In the genomic region with DNA sequence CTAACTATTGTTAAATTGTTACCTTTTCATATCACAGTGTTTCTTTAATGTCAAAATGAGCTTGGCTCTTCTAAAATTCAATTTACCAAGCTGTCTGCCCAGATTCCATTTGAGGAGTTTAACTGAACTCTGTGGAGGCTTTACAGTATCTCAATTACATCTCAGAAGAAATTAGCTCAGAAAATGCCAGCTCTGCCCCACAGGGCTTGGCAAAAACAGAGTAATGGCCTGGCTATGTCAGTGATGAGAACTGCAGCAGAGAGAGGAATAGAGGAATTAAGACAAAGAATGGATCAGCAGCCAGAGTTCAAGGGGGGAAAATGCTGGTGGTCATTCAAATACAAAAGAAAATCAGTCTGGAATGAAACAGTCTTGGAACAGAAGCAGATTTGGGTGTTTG, we compare ENCODE assay signal across 22 cellular contexts. TPM values are rescaled to one million over a fixed set of nuclear protein-coding genes. Genes with fewer than 3 reads are reported as not detected.
"Had no signal": no experiment of that assay in that cellular context is flagged by ENCODE, and none has a peak within 500 bp of the region (broad histone marks: within the 10 kb centered on the region; RNA-seq: fewer than 3 reads in every experiment).

No MANE protein-coding gene starts in this region.

- H3K4me2 ChIP-seq: hepatocyte had no signal

- H3K27ac ChIP-seq: gastrocnemius medialis, hepatocyte, spleen, tibial nerve had no signal

- H3K36me3 ChIP-seq: gastrocnemius medialis, spleen, tibial nerve had no signal

- H3K4me1 Mint-ChIP-seq: activated CD4-positive, alpha-beta T cell treated with anti-CD3 and anti-CD28 coated beads for 36 hours; activated CD8-positive, alpha-beta memory T cell treated with anti-CD3 and anti-CD28 coated beads, Interleukin-2, amount 10 ng/mL, durations not matched to agents 7 days and 5 days; naive thymus-derived CD4-positive, alpha-beta T cell; T-cell had no signal

- DNase-seq: activated CD4-positive, alpha-beta T cell treated with anti-CD3 and anti-CD28 coated beads for 36 hours; activated CD4-positive, CD25-positive, alpha-beta regulatory T cell; activated CD8-positive, alpha-beta memory T cell treated with anti-CD3 and anti-CD28 coated beads, Interleukin-2, amount 10 ng/mL, durations not matched to agents 7 days and 5 days; activated CD8-positive, alpha-beta T cell treated with anti-CD3 and anti-CD28 coated beads, Interleukin-2, amount 10 ng/mL, durations not matched to agents 7 days and 5 days; activated T-cell treated with anti-CD3 and anti-CD28 coated beads, Interleukin-2, amount 50 U/mL, for 48 hours; anterior cingulate cortex; central memory CD4-positive, alpha-beta T cell; endodermal cell; gastrocnemius medialis; left cardiac atrium; left ventricle myocardium superior; naive thymus-derived CD4-positive, alpha-beta T cell; posterior cingulate gyrus; right cardiac atrium; spleen; stimulated activated naive CD4-positive, alpha-beta T cell treated with Interleukin-2 at 50 U/mL for 16 hours; T-cell had no signal

- H3K4me3 ChIP-seq: gastrocnemius medialis, hepatocyte, spleen, tibial nerve had no signal

- H3K36me3 Mint-ChIP-seq: activated CD8-positive, alpha-beta memory T cell treated with anti-CD3 and anti-CD28 coated beads, Interleukin-2, amount 10 ng/mL, durations not matched to agents 7 days and 5 days; activated naive CD4-positive, alpha-beta T cell treated with anti-CD3 and anti-CD28 coated beads, Interleukin-2, amount 50 U/mL, for 72 hours; naive thymus-derived CD4-positive, alpha-beta T cell; T-cell had no signal

- H3K79me2 ChIP-seq: hepatocyte had no signal

- H3K9me3 Mint-ChIP-seq: activated T-helper 2 cell treated with anti-CD3 and anti-CD28 coated beads, Interferon-gamma antibody, Interleukin-2, Interleukin-4, amounts not matched to agents 10 μg/mL and 5 μg/mL and 100 μg/mL, durations not matched to agents 14 hours and 24 hours and 36 hours had no signal

- H3K27ac Mint-ChIP-seq: activated CD4-positive, alpha-beta T cell treated with anti-CD3 and anti-CD28 coated beads for 36 hours; activated CD8-positive, alpha-beta memory T cell treated with anti-CD3 and anti-CD28 coated beads, Interleukin-2, amount 10 ng/mL, durations not matched to agents 7 days and 5 days; activated CD8-positive, alpha-beta T cell treated with anti-CD3 and anti-CD28 coated beads, Interleukin-2, amount 10 ng/mL, durations not matched to agents 7 days and 5 days; activated naive CD4-positive, alpha-beta T cell treated with anti-CD3 and anti-CD28 coated beads, Interleukin-2, amount 50 U/mL, for 72 hours; activated T-helper 2 cell treated with anti-CD3 and anti-CD28 coated beads, Interferon-gamma antibody, Interleukin-2, Interleukin-4, amounts not matched to agents 10 μg/mL and 5 μg/mL and 100 μg/mL, durations not matched to agents 14 hours and 24 hours and 36 hours; dendritic cell treated with granulocyte-macrophage colony-stimulating factor and Interleukin-4, amounts not matched to agents 40 ng/mL and 50 ng/mL, for 4 days; endodermal cell; naive thymus-derived CD4-positive, alpha-beta T cell; T-cell had no signal

- H3K27me3 ChIP-seq: gastrocnemius medialis, hepatocyte, spleen, tibial nerve had no signal

- H3K4me3 Mint-ChIP-seq: activated CD4-positive, alpha-beta T cell treated with anti-CD3 and anti-CD28 coated beads for 36 hours; activated CD8-positive, alpha-beta memory T cell treated with anti-CD3 and anti-CD28 coated beads, Interleukin-2, amount 10 ng/mL, durations not matched to agents 7 days and 5 days; activated CD8-positive, alpha-beta T cell treated with anti-CD3 and anti-CD28 coated beads, Interleukin-2, amount 10 ng/mL, durations not matched to agents 7 days and 5 days; dendritic cell treated with granulocyte-macrophage colony-stimulating factor and Interleukin-4, amounts not matched to agents 40 ng/mL and 50 ng/mL, for 4 days; endodermal cell; naive thymus-derived CD4-positive, alpha-beta T cell; T-cell had no signal

- H3K4me1 ChIP-seq: spleen had no signal

- H3K9me3 ChIP-seq: gastrocnemius medialis had no signal

- H2AFZ ChIP-seq: hepatocyte had no signal

- H3K27me3 Mint-ChIP-seq: activated CD8-positive, alpha-beta memory T cell treated with anti-CD3 and anti-CD28 coated beads, Interleukin-2, amount 10 ng/mL, durations not matched to agents 7 days and 5 days had no signal

RNA-seq across cellular contexts. Expression of gene TMTC1, which starts 15.8 kb away (rescaled TPM):
- total RNA-seq: activated CD8-positive, alpha-beta T cell treated with anti-CD3 and anti-CD28 coated beads, Interleukin-2, amount 10 ng/mL, durations not matched to agents 7 days and 5 days; activated naive CD4-positive, alpha-beta T cell treated with anti-CD3 and anti-CD28 coated beads, Interleukin-2, amount 50 U/mL, for 72 hours had no signal
